Comparison of ENCODE assay signal across 20 cellular contexts in the genomic region with DNA sequence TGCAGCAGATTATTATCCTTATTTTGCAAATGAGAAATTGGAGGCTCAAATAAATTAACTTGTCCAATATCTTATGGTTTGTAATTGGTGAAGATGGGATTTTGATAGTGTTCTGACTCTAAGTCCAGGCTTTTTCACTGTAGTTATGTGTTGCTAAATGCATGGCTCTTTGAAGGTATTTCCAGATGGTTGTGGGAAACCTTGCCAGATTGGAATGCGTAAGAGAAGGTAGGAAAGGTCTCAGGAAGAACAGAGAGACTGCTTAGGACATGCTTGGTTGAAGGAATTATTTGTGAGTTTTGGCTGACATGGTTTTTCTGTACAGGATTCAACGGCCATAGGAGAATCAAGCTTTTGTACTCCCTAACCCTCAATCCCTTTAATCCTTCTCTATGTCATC.
"Had no signal": no experiment of that assay in that cellular context is flagged by ENCODE, and none has a peak within 500 bp of the region (broad histone marks: within the 10 kb centered on the region; RNA-seq: fewer than 3 reads in every experiment).

No MANE protein-coding gene starts in this region.

- H3K27ac ChIP-seq: gastroesophageal sphincter, left ventricle myocardium inferior, spleen, thoracic aorta had no signal

- H3K27me3 ChIP-seq: gastroesophageal sphincter, spleen had no signal

- H3K27ac Mint-ChIP-seq: activated CD8-positive, alpha-beta T cell treated with anti-CD3 and anti-CD28 coated beads for 36 hours; activated T-cell treated with anti-CD3 and anti-CD28 coated beads, Interleukin-2, amount 50 U/mL, for 72 hours; dendritic cell treated with granulocyte-macrophage colony-stimulating factor and Interleukin-4, amounts not matched to agents 40 ng/mL and 50 ng/mL, for 4 days; progenitor cell of endocrine pancreas had no signal

- H3K4me3 Mint-ChIP-seq: activated CD8-positive, alpha-beta T cell treated with anti-CD3 and anti-CD28 coated beads for 36 hours; activated naive CD8-positive, alpha-beta T cell; activated T-cell treated with anti-CD3 and anti-CD28 coated beads, Interleukin-2, amount 50 U/mL, for 72 hours; brain; dendritic cell treated with granulocyte-macrophage colony-stimulating factor and Interleukin-4, amounts not matched to agents 40 ng/mL and 50 ng/mL, for 4 days had no signal

- H3K9me3 ChIP-seq: gastroesophageal sphincter, left ventricle myocardium inferior, spleen, thoracic aorta had no signal

- DNase-seq: activated CD4-positive, alpha-beta T cell treated with anti-CD3 and anti-CD28 coated beads for 4 hours; activated CD8-positive, alpha-beta T cell treated with anti-CD3 and anti-CD28 coated beads for 36 hours; activated gamma-delta T cell treated with Interleukin-2 at 50 U/mL for 16 hours; activated T-cell treated with anti-CD3 and anti-CD28 coated beads, Interleukin-2, amount 50 U/mL, for 72 hours; amygdala; central memory CD4-positive, alpha-beta T cell; effector memory CD4-positive, alpha-beta T cell; islet precursor cell; left ventricle myocardium inferior; naive thymus-derived CD8-positive, alpha-beta T cell; occipital lobe; spleen; T-helper 2 cell had no signal

- H3K9me3 Mint-ChIP-seq: activated CD8-positive, alpha-beta T cell treated with anti-CD3 and anti-CD28 coated beads for 36 hours; activated T-cell treated with anti-CD3 and anti-CD28 coated beads, Interleukin-2, amount 50 U/mL, for 72 hours; brain; dendritic cell treated with granulocyte-macrophage colony-stimulating factor and Interleukin-4, amounts not matched to agents 40 ng/mL and 50 ng/mL, for 4 days; naive thymus-derived CD8-positive, alpha-beta T cell had no signal

- ATAC-seq: activated CD8-positive, alpha-beta T cell treated with anti-CD3 and anti-CD28 coated beads for 36 hours; activated T-cell treated with anti-CD3 and anti-CD28 coated beads, Interleukin-2, amount 50 U/mL, for 72 hours; gastroesophageal sphincter; naive thymus-derived CD8-positive, alpha-beta T cell; sciatic nerve had no signal

- H3K4me3 ChIP-seq: gastroesophageal sphincter, left ventricle myocardium inferior, spleen, thoracic aorta had no signal

- H3K27me3 Mint-ChIP-seq: activated CD8-positive, alpha-beta T cell treated with anti-CD3 and anti-CD28 coated beads for 36 hours; activated naive CD8-positive, alpha-beta T cell; brain; dendritic cell treated with granulocyte-macrophage colony-stimulating factor and Interleukin-4, amounts not matched to agents 40 ng/mL and 50 ng/mL, for 4 days; naive thymus-derived CD8-positive, alpha-beta T cell; progenitor cell of endocrine pancreas had no signal

- H3K36me3 ChIP-seq: thoracic aorta had no signal
